In the genomic region with DNA sequence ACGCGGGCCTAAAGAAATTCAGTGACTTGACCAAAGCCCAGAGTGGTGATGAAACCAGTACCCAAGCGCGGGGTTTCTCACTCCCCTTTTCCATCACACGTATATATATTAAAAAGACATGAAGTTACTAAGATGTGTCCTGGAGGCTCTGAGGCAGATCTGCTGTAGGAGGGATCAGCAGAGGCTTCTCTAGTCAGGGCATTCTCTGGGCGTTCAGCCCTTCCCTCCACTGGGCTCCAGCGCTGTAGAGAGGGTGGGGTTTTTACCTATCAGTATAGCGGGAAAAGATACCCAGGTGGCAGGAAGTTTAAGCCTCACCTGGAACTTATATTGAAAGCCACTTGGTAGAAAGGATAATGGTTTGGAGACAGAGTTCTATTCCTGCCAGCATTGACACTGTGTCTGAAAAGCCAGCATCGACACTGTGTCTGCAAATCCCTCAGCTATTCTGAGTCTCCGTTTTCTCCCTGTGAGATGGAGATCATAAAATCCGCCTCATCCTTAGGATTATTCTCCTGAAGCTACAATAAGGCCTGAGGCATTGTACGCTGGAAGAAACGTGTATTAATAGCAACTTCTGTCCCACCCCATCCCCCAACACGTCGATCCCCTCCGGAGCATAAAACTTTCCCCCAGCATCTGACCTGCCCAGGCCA, we compare ENCODE assay signal across 8 cellular contexts. TPM values are rescaled to one million over a fixed set of nuclear protein-coding genes. Genes with fewer than 3 reads are reported as not detected.
A peak's percentile ranks its signal among the peaks of the same experiment; 100 is the strongest.
DNase-seq lines count a peak whose midpoint lies in the region; TF ChIP-seq lines count a peak whose summit lies in the region.

No MANE protein-coding gene starts in this region.

- H3K27ac ChIP-seq in right atrium auricular region (peak overlapping the region; percentile 93 to 94), skeletal muscle tissue (ENCODE audit: low read depth, low read length) (peak overlapping the region; percentile 94)

- H3K27me3 ChIP-seq in HAP-1 (ENCODE audit: low read depth) (no peaks in the 10 kb centered on the region), right atrium auricular region (no peaks in the 10 kb centered on the region), skeletal muscle tissue (ENCODE audit: control insufficient read depth in 3 of 3, insufficient read depth in 3 of 3, low read length in 3 of 3) (no peaks in the 10 kb centered on the region)

- H3K4me1 ChIP-seq in HAP-1 (peaks cover 10% of the 10 kb centered on the region), right atrium auricular region (peaks cover 0 to 45% of the 10 kb centered on the region in 2 donors), skeletal muscle tissue (ENCODE audit: control insufficient read depth in 3 of 3, insufficient read depth in 3 of 3, low read length in 3 of 3) (peaks cover 26 to 41% (median 27%) of the 10 kb centered on the region in 3 donors)

- in situ Hi-C loops in HAP-1 (cut with MboI; ENCODE audit: low sequenced_read_pairs): no loop called here

- H3K36me3 ChIP-seq in HAP-1 (replicated peaks): peaks cover 10% of the 10 kb centered on the region
- peaks cover 16% of the 10 kb centered on the region for H3K36me3 ChIP-seq in right atrium auricular region
- H3K36me3 ChIP-seq in skeletal muscle tissue (ENCODE audit: control insufficient read depth in 3 of 3, insufficient read depth in 3 of 3, low read length in 3 of 3): peaks cover 7 to 8% (median 8%) of the 10 kb centered on the region in 3 donors

- POLR2A ChIA-PET in AG04449 (lab: Yijun Ruan, JAX): interaction anchor here (0.7 to 6.0 kb wide), 5 partner anchors 10 to 81 kb away, joined by 3 to 64 read pairs (median 4); partner anchors contain the start of gene VPS45

- CTCF ChIA-PET in AG04449 (lab: Yijun Ruan, JAX): interaction anchor here (0.9 to 3.5 kb wide), 8 partner anchors 9 to 84 kb away, joined by 3 to 14 read pairs (median 3); no protein-coding TSS in a partner anchor

- TF ChIP-seq CTCF in AG04449 (IDR thresholded peaks at IDR 0.05; ENCODE audit: insufficient read depth, low read length, missing control alignments): no peak
- no peak for TF ChIP-seq CTCF in WI38 (IDR thresholded peaks at IDR 0.05; ENCODE audit: low read depth, low read length)
- TF ChIP-seq CTCF in right atrium auricular region (IDR thresholded peaks at IDR 0.05): no peak

- H3K9me3 ChIP-seq in HAP-1 (no peaks in the 10 kb centered on the region), right atrium auricular region (no peaks in the 10 kb centered on the region), skeletal muscle tissue (ENCODE audit: control insufficient read depth in 3 of 3, low read length in 3 of 3) (no peaks in the 10 kb centered on the region)

- DNase-seq in AG04449 (ENCODE audit: low read depth, low spot score) (no peak), HAP-1 (ENCODE audit: low spot score in 2 of 2) (peak in 1 of 2 experiments; percentile 51), right atrium auricular region (ENCODE audit: low spot score) (no peak), NCI-H774 (lab: John Stamatoyannopoulos, UW) (no peak), cerebellum (ENCODE audit: low spot score) (no peak), dedifferentiated amniotic fluid mesenchymal stem cell (ENCODE audit: extremely low spot score) (no peak)

- H3K9ac ChIP-seq in skeletal muscle tissue (ENCODE audit: low read depth in 1 of 3, low read length in 3 of 3): peak overlapping the region; percentile 66 to 87 (median 86)

- H3K4me3 ChIP-seq in AG04449 (ENCODE audit: low read depth, low read length) (peak overlapping the region; percentile 77), HAP-1 (peak overlapping the region; percentile 76), WI38 (ENCODE audit: low read depth, low read length) (peak overlapping the region; percentile 96), right atrium auricular region (peak overlapping the region; percentile 87 to 93), skeletal muscle tissue (ENCODE audit: low read length in 3 of 3) (peak overlapping the region; percentile 55 to 81 (median 71))

RNA-seq across cellular contexts. Expression of gene PLEKHO1, which starts 0.8 kb away (rescaled TPM):
- total RNA-seq in right atrium auricular region (10 to 100 TPM; 21.2 to 77.4 TPM), skeletal muscle tissue (70.5 TPM), cerebellum (40.6 TPM)
